ENCODE assay signal across 8 cellular contexts in the genomic region with DNA sequence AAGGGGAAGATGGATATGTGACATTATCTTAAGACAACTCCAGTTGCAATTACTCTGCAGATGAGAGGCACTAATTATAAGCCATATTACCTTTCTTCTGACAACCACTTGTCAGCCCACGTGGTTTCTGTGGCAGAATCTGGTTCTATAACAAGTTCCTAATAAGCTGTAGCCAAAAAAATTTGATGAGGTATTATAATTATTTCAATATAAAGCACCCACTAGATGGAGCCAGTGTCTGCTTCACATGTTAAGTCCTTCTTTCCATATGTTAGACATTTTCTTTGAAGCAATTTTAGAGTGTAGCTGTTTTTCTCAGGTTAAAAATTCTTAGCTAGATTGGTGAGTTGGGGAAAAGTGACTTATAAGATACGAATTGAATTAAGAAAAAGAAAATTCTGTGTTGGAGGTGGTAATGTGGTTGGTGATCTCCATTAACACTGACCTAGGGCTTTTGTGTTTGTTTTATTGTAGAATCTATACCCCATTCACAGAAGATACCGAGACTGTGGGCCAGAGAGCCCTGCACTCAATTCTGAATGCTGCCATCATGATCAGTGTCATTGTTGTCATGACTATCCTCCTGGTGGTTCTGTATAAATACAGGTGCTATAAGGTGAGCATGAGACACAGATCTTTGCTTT. TPM values are rescaled to one million over a fixed set of nuclear protein-coding genes. Genes with fewer than 3 reads are reported as not detected.
DNase-seq lines count a peak whose midpoint lies in the region; ATAC-seq, FAIRE-seq and TF ChIP-seq lines count a peak whose summit lies in the region.

No MANE protein-coding gene starts in this region.

- 26% methylated on average over 3 of the region's 3 CpGs for WGBS in A549 (ENCODE audit: missing lambda C conversion rate)

- no peaks in the 10 kb centered on the region for H3K9me3 Mint-ChIP-seq in central memory CD8-positive, alpha-beta T cell
- H3K9me3 Mint-ChIP-seq in naive thymus-derived CD4-positive, alpha-beta T cell, result no peaks in the 10 kb centered on the region
- H3K9me3 Mint-ChIP-seq in glutamatergic neuron (ENCODE audit: unreplicated experiment), result peaks cover 2% of the 10 kb centered on the region

- CTCF ChIA-PET in A549 (lab: Yijun Ruan, JAX), result interaction anchor here (0.5 to 2.9 kb wide), 39 partner anchors 9 to 308 kb away, joined by 3 to 47 read pairs (median 5); partner anchors contain the start of genes NUMB, PSEN1 and RBM25
- CTCF ChIA-PET in naive thymus-derived CD4-positive, alpha-beta T cell (lab: Charles Lee), result interaction anchor here (0.5 to 1.9 kb wide), 2 partner anchors 288 to 298 kb away, joined by 3 to 5 read pairs; no protein-coding TSS in a partner anchor

- POLR2A ChIA-PET in A549 (lab: Yijun Ruan, JAX), result interaction anchor here (0.5 kb wide), 1 partner anchor 398 kb away, joined by 9 read pairs; no protein-coding TSS in a partner anchor
- POLR2A ChIA-PET in naive thymus-derived CD4-positive, alpha-beta T cell (lab: Charles Lee), result interaction anchor here (0.6 to 0.8 kb wide), 2 partner anchors 37 to 176 kb away, joined by 3 to 4 read pairs; partner anchors contain the start of gene PSEN1

- DNase-seq in A549 (ENCODE audit: low read depth in 1 of 2, low spot score in 1 of 2) (peak; percentile 18 to 60), EH (ENCODE audit: low read depth) (peak; percentile 56), NCI-H2171 treated with DMSO at 0.1 percent for 48 hours (lab: John Stamatoyannopoulos, UW) (peak; percentile 76), glutamatergic neuron (no peak)
- no peak for DNase-seq in central memory CD8-positive, alpha-beta T cell (ENCODE audit: low spot score in 2 of 2)
- DNase-seq in naive thymus-derived CD4-positive, alpha-beta T cell, result peak in 5 of 9 donors; percentile 4 to 25 (median 8)

- TF ChIP-seq POLR2A in A549 (IDR thresholded peaks at IDR 0.05; ENCODE audit: low read length), result no peak

- TF ChIP-seq EP300 in A549 (IDR thresholded peaks at IDR 0.05), result no peak

- no peaks in the 10 kb centered on the region for H3K27me3 ChIP-seq in naive thymus-derived CD4-positive, alpha-beta T cell (ENCODE audit: control insufficient read depth in 2 of 2, insufficient read depth in 2 of 2, low read length in 2 of 2)

- no peak for FAIRE-seq in A549 (lab: Jason Lieb, UNC)

- H3K27me3 Mint-ChIP-seq in central memory CD8-positive, alpha-beta T cell, result no peaks in the 10 kb centered on the region
- H3K27me3 Mint-ChIP-seq in naive thymus-derived CD4-positive, alpha-beta T cell, result no peaks in the 10 kb centered on the region
- peaks cover 2% of the 10 kb centered on the region for H3K27me3 Mint-ChIP-seq in glutamatergic neuron (ENCODE audit: unreplicated experiment)

- peak; percentile 82 to 85 for TF ChIP-seq RAD21 in A549 (conservative IDR thresholded peaks at IDR 0.05 in 1 of 2, IDR thresholded peaks at IDR 0.05 in 1 of 2)

- H3K27ac Mint-ChIP-seq in central memory CD8-positive, alpha-beta T cell (ENCODE audit: low read depth), result peak overlapping the region; percentile 25
- peak overlapping the region in 3 of 9 donors; percentile 21 to 25 (median 24) for H3K27ac Mint-ChIP-seq in naive thymus-derived CD4-positive, alpha-beta T cell
- H3K27ac Mint-ChIP-seq in glutamatergic neuron (ENCODE audit: unreplicated experiment), result no peak overlapping the region

- peak; percentile 84 for TF ChIP-seq CTCF in A549 (IDR thresholded peaks at IDR 0.05)
- no peak for TF ChIP-seq CTCF in glutamatergic neuron (IDR thresholded peaks at IDR 0.05; ENCODE audit: partially characterized antibody, unreplicated experiment)

- H3K4me3 Mint-ChIP-seq in central memory CD8-positive, alpha-beta T cell, result no peak overlapping the region
- no peak overlapping the region for H3K4me3 Mint-ChIP-seq in naive thymus-derived CD4-positive, alpha-beta T cell
- no peak overlapping the region for H3K4me3 Mint-ChIP-seq in glutamatergic neuron (ENCODE audit: unreplicated experiment)

- no peaks in the 10 kb centered on the region for H3K9me3 ChIP-seq in A549
- H3K9me3 ChIP-seq in naive thymus-derived CD4-positive, alpha-beta T cell (ENCODE audit: control insufficient read depth in 2 of 3, low read length in 3 of 3), result no peaks in the 10 kb centered on the region

- no peak overlapping the region for H3K27ac ChIP-seq in A549
- H3K27ac ChIP-seq in naive thymus-derived CD4-positive, alpha-beta T cell (ENCODE audit: low read depth, low read length), result no peak overlapping the region

- intact Hi-C loops in naive thymus-derived CD4-positive, alpha-beta T cell (cut with micrococcal nuclease), result loop anchor here (1.0 to 5.0 kb wide), 3 partner anchors 124 to 460 kb away; no protein-coding TSS in a partner anchor

- H3K36me3 Mint-ChIP-seq in central memory CD8-positive, alpha-beta T cell (ENCODE audit: insufficient read depth), result peaks cover 53% of the 10 kb centered on the region
- H3K36me3 Mint-ChIP-seq in naive thymus-derived CD4-positive, alpha-beta T cell, result peaks cover 18 to 75% (median 38%) of the 10 kb centered on the region in 5 donors
- H3K36me3 Mint-ChIP-seq in glutamatergic neuron (ENCODE audit: unreplicated experiment), result peaks cover 16% of the 10 kb centered on the region

- H3K4me1 ChIP-seq in A549, result no peaks in the 10 kb centered on the region
- H3K4me1 ChIP-seq in naive thymus-derived CD4-positive, alpha-beta T cell (ENCODE audit: control insufficient read depth in 2 of 2, insufficient read depth in 2 of 2, low read length in 2 of 2), result no peaks in the 10 kb centered on the region

- peaks cover 7 to 86% (median 13%) of the 10 kb centered on the region in 3 experiments for H3K36me3 ChIP-seq in naive thymus-derived CD4-positive, alpha-beta T cell (ENCODE audit: control insufficient read depth in 2 of 3, insufficient read depth in 3 of 3, low read length in 3 of 3)

- H3K4me1 Mint-ChIP-seq in central memory CD8-positive, alpha-beta T cell, result peaks cover 8% of the 10 kb centered on the region
- peaks cover 0 to 9% (median 0%) of the 10 kb centered on the region in 7 donors for H3K4me1 Mint-ChIP-seq in naive thymus-derived CD4-positive, alpha-beta T cell
- H3K4me1 Mint-ChIP-seq in glutamatergic neuron (ENCODE audit: low read depth, unreplicated experiment), result no peaks in the 10 kb centered on the region

- no peak overlapping the region for H3K4me2 ChIP-seq in A549

- no peak overlapping the region for H3K4me3 ChIP-seq in A549
- H3K4me3 ChIP-seq in naive thymus-derived CD4-positive, alpha-beta T cell (ENCODE audit: low read length), result no peak overlapping the region

- ATAC-seq in A549, result peak; percentile 70 to 71
- ATAC-seq in central memory CD8-positive, alpha-beta T cell (replicated peaks; ENCODE audit: extremely low read depth, poor library complexity, severe bottlenecking), result no peak
- ATAC-seq in naive thymus-derived CD4-positive, alpha-beta T cell, result peak; percentile 57
- ATAC-seq in HG02678 (IDR thresholded peaks at IDR 0.05; ENCODE audit: unreplicated experiment), result no peak
- ATAC-seq in GM21717 (IDR thresholded peaks at IDR 0.05; ENCODE audit: unreplicated experiment), result no peak

TF ChIP-seq in A549, 52 proteins besides CTCF, POLR2A, EP300 and RAD21:
- TF ChIP-seq SMC3 (IDR thresholded peaks at IDR 0.05) (peak; percentile 70; the same call in 2 of the 3 replicates), ZFP36 (IDR thresholded peaks at IDR 0.05; ENCODE audit: borderline replicate concordance, partially characterized antibody) (peak; percentile 5), JUNB (IDR thresholded peaks at IDR 0.05) (no peak), MAFK (IDR thresholded peaks at IDR 0.05; ENCODE audit: partially characterized antibody) (peak; percentile 20), CBX2 (IDR thresholded peaks at IDR 0.05; ENCODE audit: borderline replicate concordance, low read depth) (no peak)

RNA-seq across cellular contexts. Expression of gene PSEN1, which starts 36.9 kb away (rescaled TPM):
- polyA plus RNA-seq in A549 (2011; rRNA removed), result 21.6 and 53.0 TPM in 2 replicates
- 6.9 and 8.0 TPM in 2 replicates for polyA plus RNA-seq in A549 (2012; cell fraction: cytosol; rRNA removed)
- 6.4 and 23.2 TPM in 2 replicates for polyA plus RNA-seq in A549 (2012; cell fraction: nucleus; rRNA removed)
- 37.7 to 38.1 TPM (median 38.0 TPM) in 3 replicates for polyA plus RNA-seq in A549 (2017; fragmentation: RNase III; extraction: RNeasy Plus Mini Kit Qiagen cat#74134 plus additional on column Dnase treatment)
- polyA minus RNA-seq in A549 (2011; rRNA and poly(A)+ RNA removed), result 63.6 and 70.5 TPM in 2 replicates
- 10 to 100 TPM; 32.7 to 55.8 (median 49.3) TPM for total RNA-seq in naive thymus-derived CD4-positive, alpha-beta T cell
- 10 to 100 TPM; 23.7 to 37.6 TPM for polyA plus RNA-seq in naive thymus-derived CD4-positive, alpha-beta T cell
- total RNA-seq in glutamatergic neuron (ENCODE audit: unreplicated experiment), result 79.7 TPM

Comparison
In these comparisons a context has a peak if more than half of its experiments do, and no peak if none do; other contexts are left out.
1. ATAC-seq: peak in A549 (2 of 2) and naive thymus-derived CD4-positive, alpha-beta T cell (single experiment); none in central memory CD8-positive, alpha-beta T cell (single experiment), HG02678 (single experiment) and GM21717 (single experiment).
2. DNase-seq: peak in A549 (2 of 2), EH (single experiment), NCI-H2171 treated with DMSO at 0.1 percent for 48 hours (single experiment) and naive thymus-derived CD4-positive, alpha-beta T cell (5 of 9); none in central memory CD8-positive, alpha-beta T cell (0 of 2) and glutamatergic neuron (single experiment).